ENCODE assay signal across 17 cellular contexts in the genomic region with DNA sequence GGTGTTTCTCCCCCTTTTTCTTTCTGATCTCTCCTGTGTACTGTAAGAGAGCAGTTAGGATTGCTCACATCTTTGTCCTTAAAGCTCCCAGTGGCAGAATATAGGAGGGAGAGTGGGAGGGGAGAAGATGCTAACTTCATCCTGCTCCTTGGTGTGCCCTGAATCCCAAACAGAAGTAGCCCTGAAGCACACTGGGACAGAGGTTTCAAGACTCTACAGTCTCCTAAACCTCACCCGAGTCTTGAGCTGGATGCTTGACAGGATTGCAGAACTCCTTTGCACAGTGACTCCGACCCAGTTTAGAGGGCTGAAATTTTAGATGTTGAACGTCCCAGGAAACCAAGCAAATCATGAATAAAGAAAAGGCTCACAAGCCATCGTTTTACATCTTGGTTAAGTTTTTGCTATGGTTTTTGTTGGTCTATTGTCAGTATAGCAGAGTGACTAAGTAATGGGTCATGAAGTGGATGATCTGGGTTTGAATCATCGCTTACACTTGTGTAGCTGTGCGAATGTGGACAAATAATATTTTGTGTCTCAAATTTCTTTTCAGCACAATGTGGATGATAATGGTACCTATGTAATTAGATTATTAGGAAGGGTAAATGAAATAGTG. TPM values are rescaled to one million over a fixed set of nuclear protein-coding genes. Genes with fewer than 3 reads are reported as not detected.
DNase-seq lines count a peak whose midpoint lies in the region; ATAC-seq and TF ChIP-seq lines count a peak whose summit lies in the region.
"Had no signal": no experiment of that assay in that cellular context is flagged by ENCODE, and none has a peak within 500 bp of the region (broad histone marks: within the 10 kb centered on the region; RNA-seq: fewer than 3 reads in every experiment).

No MANE protein-coding gene starts in this region.

- H3K4me1 Mint-ChIP-seq in CD14-positive monocyte, result peaks cover 75% of the 10 kb centered on the region

- no peak overlapping the region for H3K4me3 Mint-ChIP-seq in CD14-positive monocyte
- H3K4me3 Mint-ChIP-seq: neural progenitor cell had no signal

- in situ Hi-C loops in astrocyte of the spinal cord (cut with HindIII; ENCODE audit: low sequenced_read_pairs), result no loop called here

- intact Hi-C loops in CD14-positive monocyte (cut with micrococcal nuclease) (no loop called here), head of caudate nucleus (cut with DNase I) (no loop called here)

- peaks cover 0 to 2% (median 0%) of the 10 kb centered on the region in 3 donors for H3K27me3 Mint-ChIP-seq in CD14-positive monocyte (ENCODE audit: low read depth in 3 of 3)

- H3K9me3 Mint-ChIP-seq in CD14-positive monocyte, result no peaks in the 10 kb centered on the region
- H3K9me3 Mint-ChIP-seq: neural progenitor cell had no signal

- H3K27ac Mint-ChIP-seq in CD14-positive monocyte, result peak overlapping the region in 6 of 7 donors; percentile 6 to 96 (median 48)
- H3K27ac Mint-ChIP-seq: neural progenitor cell had no signal

- no peak overlapping the region for H3K4me3 ChIP-seq in astrocyte of the spinal cord (ENCODE audit: low read depth, low read length)
- H3K4me3 ChIP-seq: heart right ventricle, neural progenitor cell, SJCRH30, skin epidermis had no signal

- TF ChIP-seq CTCF in CD14-positive monocyte (IDR thresholded peaks at IDR 0.05) (no peak), astrocyte of the spinal cord (IDR thresholded peaks at IDR 0.05; ENCODE audit: low read depth, low read length) (no peak)

- no peaks in the 10 kb centered on the region for H3K36me3 Mint-ChIP-seq in CD14-positive monocyte
- H3K36me3 Mint-ChIP-seq: neural progenitor cell had no signal

- DNase-seq in CD14-positive monocyte (ENCODE audit: low spot score) (no peak), HT1080 (ENCODE audit: low read depth) (peak; percentile 82), astrocyte of the spinal cord (ENCODE audit: low read depth, low spot score) (peak; percentile 61), kidney tubule cell (ENCODE audit: low spot score) (peak; percentile 72), HK-2 (ENCODE audit: unreplicated experiment) (no peak), head of caudate nucleus (no peak)
- DNase-seq: amygdala, heart right ventricle, KBM-7, NCI-H1694 treated with DMSO at 0.1 percent for 48 hours, NCI-H774, SJCRH30, substantia nigra had no signal

- ATAC-seq in HG03442 (IDR thresholded peaks at IDR 0.05; ENCODE audit: unreplicated experiment) (no peak), HG02588 (IDR thresholded peaks at IDR 0.05; ENCODE audit: unreplicated experiment) (no peak)
- ATAC-seq: heart right ventricle had no signal

RNA-seq across cellular contexts. Expression of gene XCL2, which starts 37.5 kb away (rescaled TPM):
- 1 to 10 TPM in 1 of 2 donors, under 1 TPM in 1; 0.56 to 1.9 TPM for polyA plus RNA-seq in CD14-positive monocyte
- not detected in 2 replicates for total RNA-seq in HT1080 (2014; rRNA removed; shearing (Covaris generic))
- polyA plus RNA-seq in HT1080 (2015; cell fraction: cytosol; rRNA removed), result not detected in 2 replicates
- polyA plus RNA-seq in HT1080 (2015; cell fraction: nucleus; rRNA removed), result not detected in 2 replicates
- total RNA-seq: SJCRH30 had no signal

Comparison
In these comparisons a context has a peak if more than half of its experiments do, and no peak if none do; other contexts are left out.
1. DNase-seq: peak in HT1080 (single experiment), astrocyte of the spinal cord (single experiment) and kidney tubule cell (single experiment); none in CD14-positive monocyte (single experiment), HK-2 (single experiment) and head of caudate nucleus (0 of 42).